In the genomic region with DNA sequence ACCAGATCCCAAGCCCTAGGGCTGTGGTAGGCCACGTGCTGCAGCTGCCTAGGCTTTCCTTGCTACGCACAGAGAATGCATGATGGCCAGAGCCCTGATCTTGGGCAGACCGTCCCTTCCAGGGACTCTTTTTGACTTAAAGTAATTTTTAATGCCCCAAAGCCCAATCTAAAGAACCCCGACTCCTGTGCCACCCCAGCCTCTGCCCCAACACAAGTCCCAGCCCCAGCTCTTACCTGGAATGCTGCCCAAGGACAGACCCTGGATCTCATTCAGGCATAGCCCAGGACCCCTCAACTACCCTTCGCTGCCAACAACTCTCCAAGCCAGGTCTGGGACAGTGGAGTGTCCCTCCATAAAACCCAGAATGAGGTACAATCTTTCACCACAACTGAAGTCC, we compare ENCODE assay signal across 8 cellular contexts.
"Had no signal": no experiment of that assay in that cellular context is flagged by ENCODE, and none has a peak within 500 bp of the region (broad histone marks: within the 10 kb centered on the region; RNA-seq: fewer than 3 reads in every experiment).

No MANE protein-coding gene starts in this region.

- H3K4me1 ChIP-seq: HAP-1 had no signal

- H3K4me3 ChIP-seq: GM23248, HAP-1 had no signal

- H3K4me1 Mint-ChIP-seq: IgD-negative memory B cell had no signal

- H3K9ac ChIP-seq: GM23248 had no signal

- H3K27ac Mint-ChIP-seq: HFFc6, IgD-negative memory B cell had no signal

- H3K36me3 Mint-ChIP-seq: IgD-negative memory B cell had no signal

- FAIRE-seq: HepG2 had no signal

- H3K36me3 ChIP-seq: HAP-1 had no signal

- H3K4me3 Mint-ChIP-seq: HFFc6 had no signal

- H3K27ac ChIP-seq: GM23248, HL-60 had no signal

- H3K9me3 ChIP-seq: HAP-1 had no signal

- DNase-seq: GM23248, GOT3, H7, HFFc6 had no signal
